10 cellular contexts compared by ENCODE assay signal in genomic region chr2:213188971-213189899, GRCh38. TPM values are rescaled to one million over a fixed set of nuclear protein-coding genes. Genes with fewer than 3 reads are reported as not detected.
A peak's percentile ranks its signal among the peaks of the same experiment; 100 is the strongest.
DNase-seq lines count a peak whose midpoint lies in the region; ATAC-seq, FAIRE-seq and TF ChIP-seq lines count a peak whose summit lies in the region.
"Had no signal": no experiment of that assay in that cellular context is flagged by ENCODE, and none has a peak within 500 bp of the region (broad histone marks: within the 10 kb centered on the region; RNA-seq: fewer than 3 reads in every experiment).

No MANE protein-coding gene starts in this region.

- H3K36me3 ChIP-seq in thyroid gland: no peaks in the 10 kb centered on the region

- H3K27me3 ChIP-seq in thyroid gland: no peaks in the 10 kb centered on the region

- intact Hi-C loops in thyroid gland (cut with DNase I): no loop called here

- no peak overlapping the region for H3K4me3 ChIP-seq in thyroid gland (replicated peaks in 1 of 3)

- H3K4me1 ChIP-seq in thyroid gland: peaks cover 7 to 18% of the 10 kb centered on the region in 2 donors

- DNase-seq in NCI-H524 (lab: John Stamatoyannopoulos, UW) (peak; percentile 3 to 63), NCI-H524 treated with DMSO at 0.1 percent for 48 hours (lab: John Stamatoyannopoulos, UW) (no peak), iPS DF 19.7 (ENCODE audit: low read depth, low spot score) (peak; percentile 57), thyroid gland (peak; percentile 40 to 47), CD1c-positive myeloid dendritic cell (ENCODE audit: extremely low spot score) (no peak)
- DNase-seq: 8988T; stimulated activated naive CD4-positive, alpha-beta T cell had no signal

- 33 to 37% methylated on average over 16 of the region's 16 CpGs for WGBS in thyroid gland, 2 donors

- ATAC-seq in GM18861 (IDR thresholded peaks at IDR 0.05; ENCODE audit: unreplicated experiment) (no peak), HG03139 (IDR thresholded peaks at IDR 0.05; ENCODE audit: unreplicated experiment) (no peak)

- no peaks in the 10 kb centered on the region for H3K9me3 ChIP-seq in thyroid gland

- FAIRE-seq in TTC549 (lab: Jason Lieb, UNC): peak; percentile 98

- no peak for TF ChIP-seq POLR2A in thyroid gland (IDR thresholded peaks at IDR 0.05)

- no peak for TF ChIP-seq CTCF in thyroid gland (IDR thresholded peaks at IDR 0.05)

- H3K27ac ChIP-seq in thyroid gland: peak overlapping the region in 2 of 3 donors; percentile 39 to 46

RNA-seq across cellular contexts. Expression of gene IKZF2, which starts 37.8 kb away (rescaled TPM):
- total RNA-seq in thyroid gland: 10 to 100 TPM; 25.3 to 84.8 (median 47.2) TPM

Comparison
In these comparisons a context has a peak if more than half of its experiments do, and no peak if none do; other contexts are left out.
1. DNase-seq: peak in NCI-H524 (2 of 2), iPS DF 19.7 (single experiment) and thyroid gland (2 of 2); none in NCI-H524 treated with DMSO at 0.1 percent for 48 hours (single experiment) and CD1c-positive myeloid dendritic cell (single experiment).